In the genomic region with DNA sequence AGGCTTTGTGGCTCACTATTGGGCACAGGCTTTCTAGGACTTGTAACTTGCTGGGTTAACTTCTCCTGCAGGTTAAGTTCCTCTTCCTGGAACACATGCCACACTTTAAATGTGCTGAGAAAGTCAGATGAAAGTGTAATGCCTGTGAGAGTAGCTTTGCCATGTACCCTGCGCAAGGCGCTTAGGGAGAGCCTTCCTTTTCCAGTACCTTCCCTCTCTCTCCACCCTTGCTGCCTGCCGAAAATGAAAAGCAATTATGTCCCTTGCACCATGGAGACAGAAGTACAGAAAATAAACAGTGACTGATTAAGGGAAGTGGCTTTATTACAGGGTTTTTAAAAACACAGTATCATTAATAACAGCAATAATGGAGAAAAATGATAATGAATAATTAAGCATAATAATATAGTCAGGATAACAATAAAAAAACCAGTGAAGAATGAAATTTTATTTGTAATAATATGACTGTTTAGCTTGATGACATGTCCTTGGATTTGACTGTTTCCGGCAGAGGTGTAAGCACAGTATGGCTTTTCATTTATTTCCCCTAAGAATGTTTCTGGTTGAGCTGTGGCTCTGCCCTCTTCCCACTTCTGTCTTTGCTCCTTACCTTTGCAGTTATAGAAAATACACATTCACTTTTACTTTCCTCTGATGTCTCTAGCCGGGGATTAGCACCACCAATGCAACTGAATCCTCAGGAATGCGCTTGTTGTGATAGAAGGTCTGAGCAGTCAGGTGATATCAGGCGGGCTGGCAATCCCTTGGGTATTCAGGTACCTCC, we compare ENCODE assay signal across 11 cellular contexts.
DNase-seq lines count a peak whose midpoint lies in the region; ATAC-seq, FAIRE-seq and TF ChIP-seq lines count a peak whose summit lies in the region.
"Had no signal": no experiment of that assay in that cellular context is flagged by ENCODE, and none has a peak within 500 bp of the region (broad histone marks: within the 10 kb centered on the region; RNA-seq: fewer than 3 reads in every experiment).

No MANE protein-coding gene starts in this region.

- FAIRE-seq in H1 (lab: Jason Lieb, UNC): peak; percentile 50
- FAIRE-seq: astrocyte, urothelium cell line had no signal

- peak overlapping the region; percentile 94 for H2AFZ ChIP-seq in H1 (ENCODE audit: low read length)

- no peaks in the 10 kb centered on the region for H4K20me1 ChIP-seq in H1 (replicated peaks in 1 of 2; ENCODE audit: control insufficient read depth in 1 of 2, insufficient read depth in 2 of 2, low read length in 2 of 2)

- no peak overlapping the region for H2BK5ac ChIP-seq in H1 (ENCODE audit: low read depth, low read length)

- H3K36me3 ChIP-seq in H1 (ENCODE audit: control insufficient read depth in 2 of 4, insufficient read depth in 4 of 4, low read length in 3 of 4) (no peaks in the 10 kb centered on the region), HAP-1 (replicated peaks) (no peaks in the 10 kb centered on the region)

- H3K9me3 Mint-ChIP-seq in nephron: peaks cover 19% of the 10 kb centered on the region

- H3K4me1 ChIP-seq in H1 (replicated peaks in 1 of 4; ENCODE audit: control insufficient read depth in 3 of 4, insufficient read depth in 4 of 4, low read length in 3 of 4): peaks cover 0 to 2% (median 0%) of the 10 kb centered on the region in 4 experiments; a peak in 1 of 7 replicates
- H3K4me1 ChIP-seq in HAP-1: no peaks in the 10 kb centered on the region

- no peak overlapping the region for H3K27ac ChIP-seq in H1 (ENCODE audit: low read depth, low read length)
- H3K27ac ChIP-seq: VCaP had no signal

- H3K9me3 ChIP-seq in H1 (ENCODE audit: insufficient read depth in 2 of 2, low read depth in 1 of 2, low read length in 1 of 2) (no peaks in the 10 kb centered on the region), HAP-1 (no peaks in the 10 kb centered on the region)

- peak; percentile 53 for ATAC-seq in GM19452 (IDR thresholded peaks at IDR 0.05; ENCODE audit: unreplicated experiment)
- no peak for ATAC-seq in omental fat pad (ENCODE audit: low FRiP score)

- no peak for TF ChIP-seq EP300 in H1 (IDR thresholded peaks at IDR 0.05; ENCODE audit: borderline replicate concordance in 1 of 2, low read depth in 2 of 2, low read length in 2 of 2)

- TF ChIP-seq RAD21 in H1 (IDR thresholded peaks at IDR 0.05 in 1 of 2, conservative IDR thresholded peaks at IDR 0.05 in 1 of 2; ENCODE audit: low read depth in 2 of 2, low read length in 2 of 2): no peak

- H3K23me2 ChIP-seq in H1 (ENCODE audit: low read depth, low read length): no peaks in the 10 kb centered on the region

- no peak overlapping the region for H3K4me3 Mint-ChIP-seq in nephron

- H2BK15ac ChIP-seq in H1 (ENCODE audit: low read length): no peak overlapping the region

- in situ Hi-C loops in HAP-1 (cut with MboI; ENCODE audit: low sequenced_read_pairs): no loop called here

- no peak overlapping the region for H4K8ac ChIP-seq in H1 (ENCODE audit: extremely low read depth, insufficient read depth, low read length)

- no peak overlapping the region for H3K23ac ChIP-seq in H1 (ENCODE audit: insufficient read length)

- no peak overlapping the region for H3K56ac ChIP-seq in H1 (replicated peaks; ENCODE audit: insufficient read length, low read depth, low read length)

- DNase-seq in HT-29 (ENCODE audit: low spot score) (peak; percentile 19), H1 (ENCODE audit: low read depth in 1 of 2, low spot score in 2 of 2) (peak in 1 of 2 experiments; percentile 7), omental fat pad (ENCODE audit: low spot score) (no peak), HAP-1 (ENCODE audit: low spot score in 2 of 2) (no peak), NCI-H2196 treated with DMSO at 0.1 percent for 48 hours (lab: John Stamatoyannopoulos, UW; ENCODE audit: unreplicated experiment) (no peak), NCI-H510A treated with DMSO at 0.1 percent for 48 hours (lab: John Stamatoyannopoulos, UW) (no peak)

- no peaks in the 10 kb centered on the region for H3K27me3 Mint-ChIP-seq in nephron (ENCODE audit: low read depth)

- no peak overlapping the region for H3K4ac ChIP-seq in H1 (replicated peaks; ENCODE audit: insufficient read length, low read depth, low read length)

- POLR2A ChIA-PET in H1 (lab: Charles Lee; ENCODE audit: partially characterized antibody): no interaction called here

- H2AK5ac ChIP-seq in H1 (ENCODE audit: low read depth, low read length): no peak overlapping the region

- H3K4me3 ChIP-seq in H1 (ENCODE audit: extremely low read depth in 1 of 4, insufficient read depth in 2 of 4, low read depth in 3 of 4, low read length in 4 of 4): no peak overlapping the region
- H3K4me3 ChIP-seq in HAP-1: no peak overlapping the region

- H3K36me3 Mint-ChIP-seq in nephron (ENCODE audit: low read depth): peaks cover 11% of the 10 kb centered on the region

- no peak for TF ChIP-seq CTCF in H1 (IDR thresholded peaks at IDR 0.05; ENCODE audit: control extremely low read depth in 1 of 3, insufficient read depth in 1 of 3, low read depth in 1 of 3, low read length in 3 of 3)
- TF ChIP-seq CTCF in nephron (IDR thresholded peaks at IDR 0.05; ENCODE audit: unreplicated experiment in 3 of 3): no peak
- no peak for TF ChIP-seq CTCF in omental fat pad (IDR thresholded peaks at IDR 0.05)

- H3K79me2 ChIP-seq in H1 (ENCODE audit: control insufficient read depth in 1 of 2, insufficient read depth in 2 of 2, low read length in 2 of 2): no peaks in the 10 kb centered on the region

- H3K79me1 ChIP-seq in H1 (ENCODE audit: low read depth, low read length): no peaks in the 10 kb centered on the region

- H3K9ac ChIP-seq in H1 (replicated peaks in 1 of 4; ENCODE audit: extremely low read depth in 1 of 4, low read depth in 3 of 4, low read length in 3 of 4): no peak overlapping the region

- H3K18ac ChIP-seq in H1 (ENCODE audit: extremely low read depth, low read length): no peak overlapping the region

- 0 out of 2 replicates have a peak overlapping the region, but pooled peaks have one; percentile 10 for H2BK12ac ChIP-seq in H1 (ENCODE audit: low read depth, low read length)

- no peak overlapping the region for H3K14ac ChIP-seq in H1 (ENCODE audit: insufficient read length)

- H3K27me3 ChIP-seq in H1 (replicated peaks in 1 of 4; ENCODE audit: control insufficient read depth in 3 of 4, extremely low read depth in 1 of 4, insufficient read depth in 3 of 4, low read length in 3 of 4): no peaks in the 10 kb centered on the region
- no peaks in the 10 kb centered on the region for H3K27me3 ChIP-seq in HAP-1 (ENCODE audit: low read depth)

- no peak for TF ChIP-seq POLR2A in H1 (IDR thresholded peaks at IDR 0.05; ENCODE audit: control extremely low read depth in 1 of 2, low read depth in 2 of 2, low read length in 2 of 2)

- H4K91ac ChIP-seq in H1 (replicated peaks; ENCODE audit: insufficient read length, low read length): peak overlapping the region; percentile 32

- H2BK20ac ChIP-seq in H1 (ENCODE audit: low read length): no peak overlapping the region

- peak overlapping the region; percentile 68 to 79 (median 72) for H3K27ac Mint-ChIP-seq in nephron

- no peak overlapping the region for H4K5ac ChIP-seq in H1 (ENCODE audit: insufficient read length, low read depth, low read length)

- 73% methylated on average over 7 of the region's 7 CpGs; no CpG with 5 or more reads in 1 of the 2 experiments for whole genome bisulfite sequencing in H1 (ENCODE audit: extremely low coverage in 1 of 2, insufficient coverage in 1 of 2, insufficient read length in 1 of 2, insufficient replicate concordance in 2 of 2, low coverage in 1 of 2, low lambda C conversion rate in 2 of 2, missing lambda C conversion rate in 1 of 2), 2 experiments

- CTCF ChIA-PET in H1 (lab: Charles Lee; ENCODE audit: partially characterized antibody): interaction anchor here (0.7 kb wide), 1 partner anchor 77 kb away, joined by 3 read pairs; no protein-coding TSS in a partner anchor

- no peak overlapping the region for H3K4me2 ChIP-seq in H1 (ENCODE audit: insufficient read depth in 1 of 2, low read depth in 2 of 2, low read length in 2 of 2)

- no peak overlapping the region for H2BK120ac ChIP-seq in H1 (replicated peaks; ENCODE audit: low read depth, low read length)

- H3K4me1 Mint-ChIP-seq in nephron: peaks cover 16% of the 10 kb centered on the region

TF ChIP-seq in H1, 55 proteins besides CTCF, POLR2A, EP300 and RAD21:
- TF ChIP-seq TEAD4 (IDR thresholded peaks at IDR 0.05; ENCODE audit: low read depth, low read length): peak; percentile 69
- TF ChIP-seq POU5F1 (IDR thresholded peaks at IDR 0.05; ENCODE audit: low read depth, low read length): no peak
